In the genomic region with DNA sequence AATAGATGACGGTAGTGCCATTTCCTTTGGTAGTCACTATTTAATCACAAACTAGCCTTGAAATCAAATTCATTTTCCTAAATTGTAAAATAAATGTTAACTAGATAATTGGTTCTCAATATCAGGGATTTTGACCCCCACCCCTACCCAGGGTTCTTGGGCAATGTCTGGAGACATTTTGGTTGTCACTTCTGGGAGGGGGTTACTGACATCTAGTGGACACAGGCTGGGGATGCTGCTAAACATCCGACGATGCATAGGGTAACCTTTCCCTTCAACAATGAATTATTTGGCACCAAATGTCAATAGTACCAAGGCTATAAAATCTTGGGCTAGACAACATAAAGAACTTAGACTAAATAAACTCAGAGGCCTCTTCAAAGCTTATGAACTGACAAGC, we compare ENCODE assay signal across 14 cellular contexts.
DNase-seq lines count a peak whose midpoint lies in the region; ATAC-seq and TF ChIP-seq lines count a peak whose summit lies in the region.
"Had no signal": no experiment of that assay in that cellular context is flagged by ENCODE, and none has a peak within 500 bp of the region (broad histone marks: within the 10 kb centered on the region; RNA-seq: fewer than 3 reads in every experiment).

No MANE protein-coding gene starts in this region.

- H3K4me3 ChIP-seq in astrocyte of the spinal cord (ENCODE audit: low read depth, low read length), result no peak overlapping the region
- H3K4me3 ChIP-seq: left ventricle myocardium inferior, SJSA1, upper lobe of right lung had no signal

- peaks cover 5% of the 10 kb centered on the region for H3K4me1 Mint-ChIP-seq in nephron progenitor cell

- no peak overlapping the region for H3K27ac Mint-ChIP-seq in nephron progenitor cell
- H3K27ac Mint-ChIP-seq: activated T-cell treated with anti-CD3 and anti-CD28 coated beads, Interleukin-2, amount 50 U/mL, for 72 hours had no signal

- peaks cover 3% of the 10 kb centered on the region for H3K27me3 Mint-ChIP-seq in nephron progenitor cell (ENCODE audit: low read depth, poor library complexity)

- in situ Hi-C loops in astrocyte of the spinal cord (cut with HindIII; ENCODE audit: low sequenced_read_pairs), result no loop called here

- H3K36me3 Mint-ChIP-seq in nephron progenitor cell (ENCODE audit: low read depth), result no peaks in the 10 kb centered on the region

- no peak for ATAC-seq in HG03432 (IDR thresholded peaks at IDR 0.05; ENCODE audit: unreplicated experiment)
- ATAC-seq: activated T-cell treated with anti-CD3 and anti-CD28 coated beads, Interleukin-2, amount 50 U/mL, for 72 hours; upper lobe of right lung had no signal

- peak; percentile 24 for DNase-seq in DMS53 (lab: John Stamatoyannopoulos, UW)
- DNase-seq in DMS53 treated with DMSO at 0.1 percent for 48 hours (lab: John Stamatoyannopoulos, UW; ENCODE audit: unreplicated experiment), result no peak
- no peak for DNase-seq in astrocyte of the spinal cord (ENCODE audit: low read depth, low spot score)
- peak; percentile 14 for DNase-seq in nephron progenitor cell
- no peak for DNase-seq in AG20443 (ENCODE audit: low spot score)
- no peak for DNase-seq in activated CD4-positive, CD25-positive, alpha-beta regulatory T cell treated with anti-CD3 and anti-CD28 coated beads, Interleukin-2, amount 50 U/mL, for 72 hours
- DNase-seq: activated T-cell treated with anti-CD3 and anti-CD28 coated beads, Interleukin-2, amount 50 U/mL, for 72 hours; aorta; left ventricle myocardium inferior; NCI-H446; upper lobe of right lung had no signal

- TF ChIP-seq CTCF in LNCAP (IDR thresholded peaks at IDR 0.05) (peak; percentile 68), astrocyte of the spinal cord (IDR thresholded peaks at IDR 0.05; ENCODE audit: low read depth, low read length) (peak; percentile 24), nephron progenitor cell (IDR thresholded peaks at IDR 0.05) (peak; percentile 49)

- no peak overlapping the region for H3K4me3 Mint-ChIP-seq in nephron progenitor cell
- H3K4me3 Mint-ChIP-seq: activated T-cell treated with anti-CD3 and anti-CD28 coated beads, Interleukin-2, amount 50 U/mL, for 72 hours had no signal

- H3K9me3 Mint-ChIP-seq in nephron progenitor cell, result no peaks in the 10 kb centered on the region
- H3K9me3 Mint-ChIP-seq: activated T-cell treated with anti-CD3 and anti-CD28 coated beads, Interleukin-2, amount 50 U/mL, for 72 hours had no signal

Comparison
In these comparisons a context has a peak if more than half of its experiments do, and no peak if none do; other contexts are left out.
1. DNase-seq: peak in DMS53 (single experiment) and nephron progenitor cell (single experiment); none in DMS53 treated with DMSO at 0.1 percent for 48 hours (single experiment), astrocyte of the spinal cord (single experiment), AG20443 (single experiment) and activated CD4-positive, CD25-positive, alpha-beta regulatory T cell treated with anti-CD3 and anti-CD28 coated beads, Interleukin-2, amount 50 U/mL, for 72 hours (single experiment).
2. Peak in every context shown above with its lines, with median percentiles within 50 percentile points of each other: CTCF ChIP-seq.